Comparison of ENCODE assay signal across 8 cellular contexts in the genomic region with DNA sequence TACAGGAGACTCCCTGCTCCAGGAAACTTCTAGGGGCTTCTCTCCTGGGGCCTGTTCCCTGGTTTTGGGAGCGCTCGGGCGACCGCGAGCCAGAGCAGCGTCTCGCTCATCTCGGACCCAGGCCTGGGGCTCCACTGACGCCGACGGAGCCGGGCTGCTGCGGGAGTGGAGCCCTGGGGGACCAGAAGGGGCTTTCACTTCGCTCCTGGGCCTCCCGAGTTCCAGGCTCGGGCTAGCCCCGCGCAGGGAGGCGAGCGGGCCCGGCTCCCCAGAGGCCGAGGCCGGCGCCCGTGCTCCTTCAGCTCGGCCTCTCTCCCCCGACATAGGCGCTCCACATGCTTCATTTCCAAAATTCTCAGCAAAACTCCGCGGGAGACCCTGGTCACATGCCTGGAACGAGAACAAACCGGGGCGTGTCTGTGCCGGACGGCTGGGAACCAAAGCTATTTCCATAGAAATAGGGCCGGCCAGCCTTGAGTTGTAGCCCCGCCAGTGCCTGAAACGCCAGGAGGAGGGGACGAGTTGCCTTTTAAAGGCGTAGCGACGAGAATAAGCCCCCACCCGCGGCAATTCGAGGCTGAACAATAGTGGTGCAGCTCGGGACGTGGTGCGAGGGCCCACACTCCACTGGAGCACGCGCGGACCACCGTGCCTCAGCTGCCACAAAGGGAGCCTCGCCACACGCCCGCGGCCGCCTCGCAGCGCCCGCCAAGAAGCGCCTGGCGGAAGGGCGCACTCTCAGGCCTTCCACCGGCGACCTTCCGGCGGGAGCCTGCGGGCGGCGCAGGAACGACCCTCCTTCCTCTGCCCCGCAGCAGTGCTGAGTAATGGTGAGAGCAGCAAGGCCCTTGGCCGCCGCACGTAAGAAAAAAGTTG. TPM values are rescaled to one million over a fixed set of nuclear protein-coding genes. Genes with fewer than 3 reads are reported as not detected.
DNase-seq lines count a peak whose midpoint lies in the region; ATAC-seq and TF ChIP-seq lines count a peak whose summit lies in the region.

No MANE protein-coding gene starts in this region.

- WGBS in neuronal stem cell (ENCODE audit: extremely low coverage in 2 of 2, insufficient read length in 2 of 2, insufficient replicate concordance in 1 of 2), 2 donors: no CpG with 5 or more reads among the region's 75 CpGs
- WGBS in urinary bladder: 4% methylated on average over 75 of the region's 75 CpGs

- peak overlapping the region; percentile 96 for H2BK120ac ChIP-seq in neuronal stem cell (ENCODE audit: low read depth, low read length)

- H3K9me3 Mint-ChIP-seq in activated T-cell treated with anti-CD3 and anti-CD28 coated beads, Interleukin-2, amount 50 U/mL, for 72 hours: no peaks in the 10 kb centered on the region

- H2AK5ac ChIP-seq in neuronal stem cell (ENCODE audit: low read depth, low read length): peak overlapping the region; percentile 95

- peak overlapping the region; percentile 96 for H2BK5ac ChIP-seq in neuronal stem cell (ENCODE audit: low read length)

- H3K23ac ChIP-seq in neuronal stem cell (ENCODE audit: low read depth, low read length, poor library complexity): peak overlapping the region; percentile 97

- H3K27ac ChIP-seq in neuronal stem cell (replicated peaks; ENCODE audit: low read length) (peak overlapping the region; percentile 95), urinary bladder (ENCODE audit: low read depth) (peak overlapping the region; percentile 99)

- H3K4ac ChIP-seq in neuronal stem cell (ENCODE audit: low read length): peak overlapping the region; percentile 32

- H3K4me2 ChIP-seq in neuronal stem cell (ENCODE audit: insufficient read depth, low read length, poor library complexity, severe bottlenecking): peak overlapping the region; percentile 79

- H3K27me3 ChIP-seq in neuronal stem cell (ENCODE audit: control insufficient read depth in 3 of 3, insufficient read depth in 3 of 3, low read depth in 1 of 3, low read length in 3 of 3): no peaks in the 10 kb centered on the region

- H3K9me3 ChIP-seq in neuronal stem cell (replicated peaks in 1 of 2; ENCODE audit: control insufficient read depth in 2 of 2, insufficient read depth in 1 of 2, low read depth in 1 of 2, low read length in 2 of 2): no peaks in the 10 kb centered on the region

- H2AFZ ChIP-seq in neuronal stem cell (ENCODE audit: low read length): peak overlapping the region; percentile 90

- H3K4me1 ChIP-seq in neuronal stem cell (ENCODE audit: control insufficient read depth in 2 of 2, insufficient read depth in 1 of 2, low read depth in 1 of 2, low read length in 2 of 2) (peaks cover 9 to 10% of the 10 kb centered on the region in 2 donors), urinary bladder (ENCODE audit: insufficient read depth) (no peaks in the 10 kb centered on the region)

- H3K36me3 Mint-ChIP-seq in activated T-cell treated with anti-CD3 and anti-CD28 coated beads, Interleukin-2, amount 50 U/mL, for 72 hours (ENCODE audit: insufficient read depth in 2 of 2): peaks cover 2 to 4% of the 10 kb centered on the region in 2 donors

- no peak overlapping the region for H2BK12ac ChIP-seq in neuronal stem cell (ENCODE audit: low read length)

- peak overlapping the region; percentile 84 for H3K14ac ChIP-seq in neuronal stem cell (ENCODE audit: low read length)

- in situ Hi-C loops in GM13976 (cut with MboI; ENCODE audit: low sequenced_read_pairs, unreplicated experiment): no loop called here

- H4K8ac ChIP-seq in neuronal stem cell (ENCODE audit: low read depth, low read length): peak overlapping the region; percentile 72

- peak overlapping the region; percentile 99 for H3K18ac ChIP-seq in neuronal stem cell (ENCODE audit: low read length)

- H3K79me1 ChIP-seq in neuronal stem cell (ENCODE audit: low read depth, low read length): peaks cover 7% of the 10 kb centered on the region

- H3K27ac Mint-ChIP-seq in activated T-cell treated with anti-CD3 and anti-CD28 coated beads, Interleukin-2, amount 50 U/mL, for 72 hours: peak overlapping the region; percentile 95

- peak overlapping the region; percentile 93 for H3K9ac ChIP-seq in neuronal stem cell (ENCODE audit: low read depth, low read length, poor library complexity)

- no peak for TF ChIP-seq CTCF in AG09309 (IDR thresholded peaks at IDR 0.05; ENCODE audit: control insufficient read depth, insufficient read depth, low read depth, low read length, missing control alignments)
- TF ChIP-seq CTCF in GM13976 (IDR thresholded peaks at IDR 0.05; ENCODE audit: borderline replicate concordance, control extremely low read depth, extremely low read depth, insufficient read depth, missing control alignments): peak; percentile 15

- H3K4me3 Mint-ChIP-seq in activated T-cell treated with anti-CD3 and anti-CD28 coated beads, Interleukin-2, amount 50 U/mL, for 72 hours: no peak overlapping the region

- H3K36me3 ChIP-seq in neuronal stem cell (replicated peaks in 1 of 2; ENCODE audit: control insufficient read depth in 2 of 2, insufficient read depth in 2 of 2, low read length in 2 of 2): peaks cover 0 to 16% of the 10 kb centered on the region in 2 donors
- no peaks in the 10 kb centered on the region for H3K36me3 ChIP-seq in urinary bladder (ENCODE audit: insufficient read depth)

- H4K91ac ChIP-seq in neuronal stem cell (ENCODE audit: low read depth, low read length, poor library complexity): peak overlapping the region; percentile 91

- peak overlapping the region; percentile 95 for H2BK15ac ChIP-seq in neuronal stem cell (ENCODE audit: low read length)

- DNase-seq in AG09309 (ENCODE audit: low read depth) (no peak), GM13976 (ENCODE audit: low spot score) (peak; percentile 66), NCI-H2029 (lab: John Stamatoyannopoulos, UW) (peak; percentile 60), foreskin melanocyte (peak; percentile 84), neuronal stem cell (ENCODE audit: low spot score) (peak; percentile 65)
- peak in 1 of 2 donors; percentile 79 for DNase-seq in activated T-cell treated with anti-CD3 and anti-CD28 coated beads, Interleukin-2, amount 50 U/mL, for 72 hours

- H3K4me3 ChIP-seq in AG09309 (ENCODE audit: control insufficient read depth, low read depth, low read length): peak overlapping the region; percentile 45
- H3K4me3 ChIP-seq in neuronal stem cell (ENCODE audit: low read length in 2 of 2): peak overlapping the region; percentile 74 to 75
- peak overlapping the region; percentile 47 for H3K4me3 ChIP-seq in urinary bladder (ENCODE audit: low read depth, low read length)

- peaks cover 26% of the 10 kb centered on the region for H3K4me1 Mint-ChIP-seq in activated T-cell treated with anti-CD3 and anti-CD28 coated beads, Interleukin-2, amount 50 U/mL, for 72 hours (ENCODE audit: low read depth)

- peak; percentile 27 for ATAC-seq in HG02798 (IDR thresholded peaks at IDR 0.05; ENCODE audit: poor library complexity, unreplicated experiment)
- peak; percentile 33 to 42 for ATAC-seq in activated T-cell treated with anti-CD3 and anti-CD28 coated beads, Interleukin-2, amount 50 U/mL, for 72 hours (replicated peaks in 1 of 2)

- H3K27me3 Mint-ChIP-seq in activated T-cell treated with anti-CD3 and anti-CD28 coated beads, Interleukin-2, amount 50 U/mL, for 72 hours (ENCODE audit: low read depth): no peaks in the 10 kb centered on the region

RNA-seq across cellular contexts. Expression of gene G3BP1, which starts 1.1 kb away (rescaled TPM):
- total RNA-seq in activated T-cell treated with anti-CD3 and anti-CD28 coated beads, Interleukin-2, amount 50 U/mL, for 72 hours: 100 to 1,000 TPM; 133 to 157 TPM
- 94.4 TPM for polyA plus RNA-seq in neuronal stem cell (2013, experiment 1 of 2)
- 100 TPM for polyA plus RNA-seq in neuronal stem cell (2013, experiment 2 of 2)
- total RNA-seq in urinary bladder: 128 TPM
- 31.8 TPM for polyA plus RNA-seq in urinary bladder

RNA-seq across cellular contexts. Expression of gene ATOX1, which starts 12.2 kb away (rescaled TPM):
- 10 to 100 TPM; 56.1 to 68.0 TPM for total RNA-seq in activated T-cell treated with anti-CD3 and anti-CD28 coated beads, Interleukin-2, amount 50 U/mL, for 72 hours
- 156 TPM for polyA plus RNA-seq in neuronal stem cell (2013, experiment 1 of 2)
- polyA plus RNA-seq in neuronal stem cell (2013, experiment 2 of 2): 162 TPM
- 30.8 TPM for total RNA-seq in urinary bladder
- polyA plus RNA-seq in urinary bladder: 121 TPM
